10 cellular contexts compared by ENCODE assay signal in the genomic region with DNA sequence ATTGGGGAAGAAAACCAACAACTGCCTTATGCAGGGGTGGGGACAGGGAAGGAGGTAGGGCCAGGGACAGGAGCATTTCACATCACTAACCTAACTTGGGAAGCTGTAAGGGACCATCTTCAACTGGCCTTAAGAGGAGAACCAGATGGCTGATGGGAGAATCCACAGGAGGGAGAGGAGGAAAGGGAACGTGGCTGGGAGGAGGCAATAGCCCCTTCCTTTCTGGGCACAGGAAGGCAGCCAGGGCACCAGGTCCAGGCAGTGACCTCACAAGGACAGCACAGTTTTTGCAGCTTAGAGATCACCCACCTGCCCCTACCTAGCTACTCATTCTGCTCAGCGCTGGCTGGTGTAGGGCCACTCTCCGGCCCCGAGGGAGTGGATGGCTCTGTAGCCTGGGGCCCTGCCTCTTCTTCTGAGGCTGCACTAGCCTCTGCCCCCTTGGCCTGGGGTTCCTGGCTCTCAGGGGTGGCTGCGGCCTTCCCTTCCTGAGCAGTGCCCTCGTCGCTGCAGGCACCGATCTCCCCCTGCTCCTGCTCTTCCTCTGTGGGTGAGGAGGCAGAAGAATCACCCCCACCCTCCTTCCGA. TPM values are rescaled to one million over a fixed set of nuclear protein-coding genes. Genes with fewer than 3 reads are reported as not detected.
DNase-seq lines count a peak whose midpoint lies in the region; TF ChIP-seq lines count a peak whose summit lies in the region.
"Had no signal": no experiment of that assay in that cellular context is flagged by ENCODE, and none has a peak within 500 bp of the region (broad histone marks: within the 10 kb centered on the region; RNA-seq: fewer than 3 reads in every experiment).

No MANE protein-coding gene starts in this region.

- H3K27me3 Mint-ChIP-seq in activated CD4-positive, alpha-beta T cell treated with anti-CD3 and anti-CD28 coated beads, Interleukin-2, amount 10 ng/mL, durations not matched to agents 24 days and 14 days, result no peaks in the 10 kb centered on the region

- TF ChIP-seq CTCF in WERI-Rb-1 (IDR thresholded peaks at IDR 0.05; ENCODE audit: low read depth, low read length) (no peak), suprapubic skin (IDR thresholded peaks at IDR 0.05) (no peak)

- intact Hi-C loops in activated CD4-positive, alpha-beta T cell treated with anti-CD3 and anti-CD28 coated beads, Interleukin-2, amount 10 ng/mL, durations not matched to agents 24 days and 14 days (cut with micrococcal nuclease), result no loop called here

- peaks cover 39% of the 10 kb centered on the region for H3K4me1 Mint-ChIP-seq in activated CD4-positive, alpha-beta T cell treated with anti-CD3 and anti-CD28 coated beads, Interleukin-2, amount 10 ng/mL, durations not matched to agents 24 days and 14 days

- H3K4me1 ChIP-seq in suprapubic skin, result peaks cover 76% of the 10 kb centered on the region
- H3K4me1 ChIP-seq: parathyroid adenoma had no signal

- H3K27ac Mint-ChIP-seq in activated CD4-positive, alpha-beta T cell treated with anti-CD3 and anti-CD28 coated beads, Interleukin-2, amount 10 ng/mL, durations not matched to agents 24 days and 14 days, result no peak overlapping the region

- CTCF ChIA-PET in HEK293T (lab: Yijun Ruan, JAX), result no interaction called here

- 66% methylated on average over 8 of the region's 9 CpGs for WGBS in suprapubic skin

- POLR2A ChIA-PET in HEK293T (lab: Yijun Ruan, JAX), result interaction anchor here (1.0 kb wide), 1 partner anchor 17 kb away, joined by 4 read pairs; no protein-coding TSS in a partner anchor

- H3K27ac ChIP-seq in WERI-Rb-1 (peak overlapping the region; percentile 93), suprapubic skin (peak overlapping the region; percentile 81)
- H3K27ac ChIP-seq: parathyroid adenoma had no signal

- H3K9me3 ChIP-seq in WERI-Rb-1 (ENCODE audit: severe bottlenecking), result no peaks in the 10 kb centered on the region
- no peaks in the 10 kb centered on the region for H3K9me3 ChIP-seq in suprapubic skin

- H3K27me3 ChIP-seq in WERI-Rb-1 (ENCODE audit: insufficient read depth, low read depth, severe bottlenecking) (no peaks in the 10 kb centered on the region), suprapubic skin (no peaks in the 10 kb centered on the region)

- no peak for TF ChIP-seq POLR2A in suprapubic skin (IDR thresholded peaks at IDR 0.05)

- no peaks in the 10 kb centered on the region for H3K9me3 Mint-ChIP-seq in activated CD4-positive, alpha-beta T cell treated with anti-CD3 and anti-CD28 coated beads, Interleukin-2, amount 10 ng/mL, durations not matched to agents 24 days and 14 days

- peak; percentile 67 for DNase-seq in activated CD4-positive, alpha-beta T cell treated with anti-CD3 and anti-CD28 coated beads, Interleukin-2, amount 10 ng/mL, durations not matched to agents 24 days and 14 days
- no peak for DNase-seq in activated CD4-positive, alpha-beta T cell treated with anti-CD3 and anti-CD28 coated beads, Interleukin-2, amount 50 U/mL, for 48 hours
- DNase-seq in WERI-Rb-1 (no peak), suprapubic skin (ENCODE audit: low spot score in 2 of 2) (no peak), HEK293T (ENCODE audit: extremely low spot score) (no peak), NCI-H526 treated with DMSO at 0.1 percent for 48 hours (lab: John Stamatoyannopoulos, UW) (no peak), NCI-H2029 (lab: John Stamatoyannopoulos, UW) (no peak)

- H3K4me3 ChIP-seq in WERI-Rb-1 (ENCODE audit: low read depth, low read length), result peak overlapping the region; percentile 67
- peak overlapping the region; percentile 85 for H3K4me3 ChIP-seq in iPS-11a (ENCODE audit: low read depth, low read length)
- peak overlapping the region; percentile 86 for H3K4me3 ChIP-seq in suprapubic skin

- H3K4me3 Mint-ChIP-seq in activated CD4-positive, alpha-beta T cell treated with anti-CD3 and anti-CD28 coated beads, Interleukin-2, amount 10 ng/mL, durations not matched to agents 24 days and 14 days, result peak overlapping the region; percentile 92

- H3K36me3 ChIP-seq in WERI-Rb-1, result peaks cover 58% of the 10 kb centered on the region
- H3K36me3 ChIP-seq in suprapubic skin, result peaks cover 35% of the 10 kb centered on the region

- H3K36me3 Mint-ChIP-seq in activated CD4-positive, alpha-beta T cell treated with anti-CD3 and anti-CD28 coated beads, Interleukin-2, amount 10 ng/mL, durations not matched to agents 24 days and 14 days (ENCODE audit: low read depth), result peaks cover 44% of the 10 kb centered on the region

- TF ChIP-seq EP300 in suprapubic skin (IDR thresholded peaks at IDR 0.05), result no peak

TF ChIP-seq in HEK293T, 16 proteins besides CTCF, POLR2A, EP300 and RAD21:
- no peak for TF ChIP-seq SUZ12 (IDR thresholded peaks at IDR 0.05)
- TF ChIP-seq BHLHE40 (IDR thresholded peaks at IDR 0.05; ENCODE audit: borderline replicate concordance), result no peak
- TF ChIP-seq LEF1 (IDR thresholded peaks at IDR 0.05; ENCODE audit: borderline replicate concordance), result no peak
- TF ChIP-seq FOXA1 (IDR thresholded peaks at IDR 0.05), result no peak
- TF ChIP-seq NFRKB (IDR thresholded peaks at IDR 0.05), result no peak
- no peak for TF ChIP-seq ZNF384 (IDR thresholded peaks at IDR 0.05)
- TF ChIP-seq PKNOX1 (IDR thresholded peaks at IDR 0.05), result no peak
- no peak for TF ChIP-seq ARNT (IDR thresholded peaks at IDR 0.05)
- no peak for TF ChIP-seq CTBP1 (IDR thresholded peaks at IDR 0.05; ENCODE audit: borderline replicate concordance)
- no peak for TF ChIP-seq FOXM1 (IDR thresholded peaks at IDR 0.05; ENCODE audit: borderline replicate concordance)
- no peak for TF ChIP-seq FOXK2 (IDR thresholded peaks at IDR 0.05)
- no peak for TF ChIP-seq HDGF (IDR thresholded peaks at IDR 0.05; ENCODE audit: borderline replicate concordance)
- TF ChIP-seq TARDBP (IDR thresholded peaks at IDR 0.05), result no peak
- no peak for TF ChIP-seq SP1 (IDR thresholded peaks at IDR 0.05)

RNA-seq across cellular contexts. Expression of gene MARCKSL1, which starts 1.7 kb away (rescaled TPM):
- total RNA-seq in activated CD4-positive, alpha-beta T cell treated with anti-CD3 and anti-CD28 coated beads, Interleukin-2, amount 10 ng/mL, durations not matched to agents 24 days and 14 days, result 34.8 and 36.6 TPM in 2 replicates
- total RNA-seq in suprapubic skin, result 10 to 100 TPM; 12.8 to 25.1 (median 19.3) TPM

RNA-seq across cellular contexts. Expression of gene FAM229A, which starts 27.9 kb away (rescaled TPM):
- 4.2 and 4.4 TPM in 2 replicates for total RNA-seq in activated CD4-positive, alpha-beta T cell treated with anti-CD3 and anti-CD28 coated beads, Interleukin-2, amount 10 ng/mL, durations not matched to agents 24 days and 14 days
- total RNA-seq in suprapubic skin, result 10 to 100 TPM in 3 of 4 donors, 1 to 10 TPM in 1; 4.4 to 41.8 (median 16.3) TPM

RNA-seq across cellular contexts. Expression of gene TSSK3, which starts 28.0 kb away (rescaled TPM):
- 1.0 and 2.3 TPM in 2 replicates for total RNA-seq in activated CD4-positive, alpha-beta T cell treated with anti-CD3 and anti-CD28 coated beads, Interleukin-2, amount 10 ng/mL, durations not matched to agents 24 days and 14 days
- 1 to 10 TPM in 2 of 4 donors, under 1 TPM in 1, not detected in 1; 0.86 to 2.7 (median 1.3) TPM for total RNA-seq in suprapubic skin
- total RNA-seq: Daoy had no signal

RNA-seq across cellular contexts. Expression of gene HDAC1, which starts 42.5 kb away (rescaled TPM):
- 181 and 184 TPM in 2 replicates for total RNA-seq in activated CD4-positive, alpha-beta T cell treated with anti-CD3 and anti-CD28 coated beads, Interleukin-2, amount 10 ng/mL, durations not matched to agents 24 days and 14 days
- total RNA-seq in suprapubic skin, result 10 to 100 TPM; 34.4 to 52.9 (median 40.2) TPM

RNA-seq across cellular contexts. Expression of gene BSDC1, which starts 59.9 kb away (rescaled TPM):
- 44.8 and 49.5 TPM in 2 replicates for total RNA-seq in activated CD4-positive, alpha-beta T cell treated with anti-CD3 and anti-CD28 coated beads, Interleukin-2, amount 10 ng/mL, durations not matched to agents 24 days and 14 days
- total RNA-seq in suprapubic skin, result 100 to 1,000 TPM in 3 of 4 donors, 10 to 100 TPM in 1; 96.0 to 140 (median 120) TPM
